ENCODE assay signal across 15 cellular contexts in genomic region chr11:105448703-105449079, GRCh38.
DNase-seq lines count a peak whose midpoint lies in the region; ATAC-seq and TF ChIP-seq lines count a peak whose summit lies in the region.
"Had no signal": no experiment of that assay in that cellular context is flagged by ENCODE, and none has a peak within 500 bp of the region (broad histone marks: within the 10 kb centered on the region; RNA-seq: fewer than 3 reads in every experiment).

No MANE protein-coding gene starts in this region.

- no peak overlapping the region for H3K27ac Mint-ChIP-seq in activated naive CD4-positive, alpha-beta T cell treated with anti-CD3 and anti-CD28 coated beads, Interleukin-2, amount 50 U/mL, for 72 hours
- H3K27ac Mint-ChIP-seq in stimulated activated naive B cell treated with anti-CD40 and anti-IgM and Interleukin-4, amounts not matched to agents 10 μg/mL and 1 μg/mL and 100 μg/mL, for 72 hours, result no peak overlapping the region
- H3K27ac Mint-ChIP-seq: CD8-positive, alpha-beta T cell; GM23338 had no signal

- no peak overlapping the region for H3K27ac ChIP-seq in Panc1 (ENCODE audit: low read length)
- H3K27ac ChIP-seq: A549 had no signal

- in situ Hi-C loops in Panc1 (cut with HindIII; ENCODE audit: low pct_unique_long_range_greater_than_20kb, low sequenced_read_pairs), result no loop called here

- H3K36me3 ChIP-seq in Panc1 (ENCODE audit: control insufficient read depth, insufficient read depth, low read length), result no peaks in the 10 kb centered on the region
- H3K36me3 ChIP-seq: BE2C had no signal

- CTCF ChIA-PET in Panc1 (lab: Charles Lee), result no interaction called here

- H3K4me3 ChIP-seq in Panc1 (ENCODE audit: low read depth in 2 of 2, low read length in 2 of 2), result no peak overlapping the region
- H3K4me3 ChIP-seq: A549, GM23338 had no signal

- no peaks in the 10 kb centered on the region for H3K27me3 ChIP-seq in Panc1 (ENCODE audit: control insufficient read depth, insufficient read depth, low read length)
- H3K27me3 ChIP-seq: BE2C had no signal

- DNase-seq in activated naive CD4-positive, alpha-beta T cell treated with anti-CD3 and anti-CD28 coated beads, Interleukin-2, amount 50 U/mL, for 72 hours (ENCODE audit: low spot score in 2 of 2), result no peak
- no peak for DNase-seq in activated naive CD4-positive, alpha-beta T cell treated with Interleukin-2 at 50 U/mL for 16 hours
- DNase-seq in Panc1 (ENCODE audit: low read depth, low spot score), result no peak
- no peak for DNase-seq in stimulated activated naive B cell treated with anti-CD40 and anti-IgM and Interleukin-4, amounts not matched to agents 10 μg/mL and 1 μg/mL and 100 μg/mL, for 72 hours
- DNase-seq in COR-L47 (lab: John Stamatoyannopoulos, UW), result no peak
- DNase-seq in NCI-H524 treated with DMSO at 0.1 percent for 48 hours (lab: John Stamatoyannopoulos, UW), result no peak
- DNase-seq: BE2C; Caco-2; CD8-positive, alpha-beta T cell; DND-41; GDM1; H7 had no signal

- H3K4me3 Mint-ChIP-seq in stimulated activated naive B cell treated with anti-CD40 and anti-IgM and Interleukin-4, amounts not matched to agents 10 μg/mL and 1 μg/mL and 100 μg/mL, for 72 hours, result no peak overlapping the region
- H3K4me3 Mint-ChIP-seq: CD8-positive, alpha-beta T cell; GM23338 had no signal

- no TSS peak for BruUV-seq in Panc1 (replicated peaks; lab: Mats Ljungman, UMichigan)

- intact Hi-C loops in Panc1 (cut with micrococcal nuclease; ENCODE audit: unreplicated experiment), result no loop called here

- H3K9me3 Mint-ChIP-seq in activated naive CD4-positive, alpha-beta T cell treated with anti-CD3 and anti-CD28 coated beads, Interleukin-2, amount 50 U/mL, for 72 hours, result peaks cover 12 to 16% of the 10 kb centered on the region in 2 donors
- peaks cover 12% of the 10 kb centered on the region in 2 donors for H3K9me3 Mint-ChIP-seq in stimulated activated naive B cell treated with anti-CD40 and anti-IgM and Interleukin-4, amounts not matched to agents 10 μg/mL and 1 μg/mL and 100 μg/mL, for 72 hours
- H3K9me3 Mint-ChIP-seq: GM23338 had no signal

- H3K36me3 Mint-ChIP-seq in activated naive CD4-positive, alpha-beta T cell treated with anti-CD3 and anti-CD28 coated beads, Interleukin-2, amount 50 U/mL, for 72 hours, result peaks cover 0 to 8% of the 10 kb centered on the region in 2 donors
- no peaks in the 10 kb centered on the region for H3K36me3 Mint-ChIP-seq in stimulated activated naive B cell treated with anti-CD40 and anti-IgM and Interleukin-4, amounts not matched to agents 10 μg/mL and 1 μg/mL and 100 μg/mL, for 72 hours
- H3K36me3 Mint-ChIP-seq: CD14-positive monocyte; CD8-positive, alpha-beta T cell had no signal

- ATAC-seq in activated naive CD4-positive, alpha-beta T cell treated with anti-CD3 and anti-CD28 coated beads, Interleukin-2, amount 50 U/mL, for 72 hours, result peak; percentile 39 to 59
- ATAC-seq in Panc1, result peak; percentile 38
- ATAC-seq in stimulated activated naive B cell treated with anti-CD40 and anti-IgM and Interleukin-4, amounts not matched to agents 10 μg/mL and 1 μg/mL and 100 μg/mL, for 72 hours (replicated peaks), result peak; percentile 21 to 43
- ATAC-seq: A549; CD8-positive, alpha-beta T cell; GM23338 had no signal

- POLR2A ChIA-PET in Panc1 (lab: Charles Lee), result no interaction called here

- TF ChIP-seq CTCF in Panc1 (IDR thresholded peaks at IDR 0.05), result no peak

- H3K4me1 ChIP-seq in Panc1 (ENCODE audit: control insufficient read depth, insufficient read depth, low read length), result no peaks in the 10 kb centered on the region
- H3K4me1 ChIP-seq: A549, BE2C, Caco-2 had no signal

- H3K9me3 ChIP-seq in Panc1 (ENCODE audit: control insufficient read depth, insufficient read depth, low read depth, low read length), result peaks cover 26% of the 10 kb centered on the region
- H3K9me3 ChIP-seq: A549, BE2C had no signal

- H3K4me1 Mint-ChIP-seq in stimulated activated naive B cell treated with anti-CD40 and anti-IgM and Interleukin-4, amounts not matched to agents 10 μg/mL and 1 μg/mL and 100 μg/mL, for 72 hours, result peaks cover 4% of the 10 kb centered on the region in 2 donors
- H3K4me1 Mint-ChIP-seq: CD14-positive monocyte had no signal

- H3K27me3 Mint-ChIP-seq in stimulated activated naive B cell treated with anti-CD40 and anti-IgM and Interleukin-4, amounts not matched to agents 10 μg/mL and 1 μg/mL and 100 μg/mL, for 72 hours, result no peaks in the 10 kb centered on the region
